8 cellular contexts compared by ENCODE assay signal in genomic region chr4:122921971-122922876, GRCh38. TPM values are rescaled to one million over a fixed set of nuclear protein-coding genes. Genes with fewer than 3 reads are reported as not detected.
DNase-seq lines count a peak whose midpoint lies in the region; ATAC-seq and TF ChIP-seq lines count a peak whose summit lies in the region.

A gene with protein sequence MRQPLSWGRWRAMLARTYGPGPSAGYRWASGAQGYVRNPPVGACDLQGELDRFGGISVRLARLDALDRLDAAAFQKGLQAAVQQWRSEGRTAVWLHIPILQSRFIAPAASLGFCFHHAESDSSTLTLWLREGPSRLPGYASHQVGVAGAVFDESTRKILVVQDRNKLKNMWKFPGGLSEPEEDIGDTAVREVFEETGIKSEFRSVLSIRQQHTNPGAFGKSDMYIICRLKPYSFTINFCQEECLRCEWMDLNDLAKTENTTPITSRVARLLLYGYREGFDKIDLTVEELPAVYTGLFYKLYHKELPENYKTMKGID (minus strand): TSS chr4:122922597. CDS start chr4:122922572, 25 bp downstream.

- H3K36me3 Mint-ChIP-seq in activated naive CD4-positive, alpha-beta T cell treated with anti-CD3 and anti-CD28 coated beads, Interleukin-2, amount 50 U/mL, for 72 hours = peaks cover 0 to 15% of the 10 kb centered on the region in 2 donors
- no peaks in the 10 kb centered on the region for H3K36me3 Mint-ChIP-seq in glutamatergic neuron (ENCODE audit: unreplicated experiment)

- peak within 1 kb of the TSS; percentile 95 to 97 for H3K27ac Mint-ChIP-seq in activated naive CD4-positive, alpha-beta T cell treated with anti-CD3 and anti-CD28 coated beads, Interleukin-2, amount 50 U/mL, for 72 hours
- peak within 1 kb of the TSS; percentile 88 for H3K27ac Mint-ChIP-seq in glutamatergic neuron (ENCODE audit: unreplicated experiment)

- peak within 1 kb of the TSS; percentile 97 for H3K4me3 Mint-ChIP-seq in glutamatergic neuron (ENCODE audit: unreplicated experiment)

- DNase-seq in EL (peak; percentile 79), HuH-7 (ENCODE audit: low spot score) (peak; percentile 41), glutamatergic neuron (peak; percentile 78), omental fat pad (ENCODE audit: low spot score) (no peak), upper lobe of left lung (peak; percentile 56 to 91)
- DNase-seq in activated naive CD4-positive, alpha-beta T cell treated with anti-CD3 and anti-CD28 coated beads, Interleukin-2, amount 50 U/mL, for 72 hours (ENCODE audit: low spot score in 2 of 2) = peak; percentile 36 to 58

- no peaks in the 10 kb centered on the region for H3K9me3 Mint-ChIP-seq in activated naive CD4-positive, alpha-beta T cell treated with anti-CD3 and anti-CD28 coated beads, Interleukin-2, amount 50 U/mL, for 72 hours
- no peaks in the 10 kb centered on the region for H3K9me3 Mint-ChIP-seq in glutamatergic neuron (ENCODE audit: unreplicated experiment)

- ATAC-seq in GM21576 (IDR thresholded peaks at IDR 0.05; ENCODE audit: unreplicated experiment) = peak; percentile 67
- ATAC-seq in activated naive CD4-positive, alpha-beta T cell treated with anti-CD3 and anti-CD28 coated beads, Interleukin-2, amount 50 U/mL, for 72 hours = peak; percentile 58 to 70
- ATAC-seq in omental fat pad (ENCODE audit: low FRiP score) = peak; percentile 74
- ATAC-seq in upper lobe of left lung (ENCODE audit: low FRiP score in 2 of 2) = peak; percentile 93 to 95

- 0 to 1% methylated on average over 22 to 52 of the region's 63 CpGs for whole genome bisulfite sequencing in upper lobe of left lung, 2 donors

- TF ChIP-seq EP300 in upper lobe of left lung (IDR thresholded peaks at IDR 0.05) = no peak

- peaks cover 1% of the 10 kb centered on the region for H3K4me1 Mint-ChIP-seq in glutamatergic neuron (ENCODE audit: low read depth, unreplicated experiment)

- H3K9me3 ChIP-seq in upper lobe of left lung = no peaks in the 10 kb centered on the region

- H3K27me3 Mint-ChIP-seq in glutamatergic neuron (ENCODE audit: unreplicated experiment) = no peaks in the 10 kb centered on the region

- H3K27ac ChIP-seq in upper lobe of left lung = peak within 1 kb of the TSS; percentile 50 to 83 (median 76)

- TF ChIP-seq POLR2A in Raji (IDR thresholded peaks at IDR 0.05; ENCODE audit: insufficient read depth, low read depth, low read length) = peak; percentile 70
- no peak for TF ChIP-seq POLR2A in upper lobe of left lung (IDR thresholded peaks at IDR 0.05)

- H3K4me1 ChIP-seq in upper lobe of left lung = peaks cover 8 to 26% (median 12%) of the 10 kb centered on the region in 4 donors

- no peaks in the 10 kb centered on the region for H3K27me3 ChIP-seq in upper lobe of left lung

- H3K4me3 ChIP-seq in upper lobe of left lung = peak within 1 kb of the TSS; percentile 64 to 96 (median 92)

- no peaks in the 10 kb centered on the region for H3K36me3 ChIP-seq in upper lobe of left lung

- no peak for TF ChIP-seq CTCF in glutamatergic neuron (IDR thresholded peaks at IDR 0.05; ENCODE audit: partially characterized antibody, unreplicated experiment)
- no peak for TF ChIP-seq CTCF in omental fat pad (IDR thresholded peaks at IDR 0.05)
- TF ChIP-seq CTCF in upper lobe of left lung (IDR thresholded peaks at IDR 0.05) = no peak

RNA-seq across cellular contexts. Expression of the gene that starts here (rescaled TPM):
- 10 to 100 TPM in 1 of 2 donors, 1 to 10 TPM in 1; 4.4 to 14.8 TPM for total RNA-seq in activated naive CD4-positive, alpha-beta T cell treated with anti-CD3 and anti-CD28 coated beads, Interleukin-2, amount 50 U/mL, for 72 hours
- 4.0 TPM for total RNA-seq in glutamatergic neuron (ENCODE audit: unreplicated experiment)
- total RNA-seq in omental fat pad = 10 to 100 TPM in 1 of 4 donors, 1 to 10 TPM in 3; 2.5 to 10.2 (median 6.2) TPM
- 10 to 100 TPM in 1 of 6 donors, 1 to 10 TPM in 5; 3.1 to 10.3 (median 6.3) TPM for total RNA-seq in upper lobe of left lung
